Comparison of ENCODE assay signal across 1 cellular context in genomic region chr10:71971769-71972555, GRCh38.
A peak's percentile ranks its signal among the peaks of the same experiment; 100 is the strongest.
TF ChIP-seq lines count a peak whose summit lies in the region.

No MANE protein-coding gene starts in this region.

TF ChIP-seq in HepG2, 621 proteins besides CTCF, POLR2A, EP300 and RAD21:
- TF ChIP-seq ZNF629 (CRISPR knock-in tag; conservative IDR thresholded peaks at IDR 0.05) (peak; percentile 68; the same call in 1 of the 2 replicates), HNRNPL (IDR thresholded peaks at IDR 0.05; ENCODE audit: low read depth, low read length) (0 out of 2 replicates have a peak, but pooled peaks have one; percentile 44), ZNF891 (CRISPR knock-in tag; IDR thresholded peaks at IDR 0.05) (no peak)
TF ChIP-seq in HepG2: peak in this region for 2.
